In genomic region chr4:165209796-165210195, GRCh38 we compare ENCODE assay signal across 1 cellular context.
TF ChIP-seq lines count a peak whose summit lies in the region.

No MANE protein-coding gene starts in this region.

TF ChIP-seq in HepG2, 621 proteins besides CTCF, POLR2A, EP300 and RAD21 (continued from another document):
- no peak for TF ChIP-seq MXD1 (CRISPR knock-in tag; IDR thresholded peaks at IDR 0.05)
- no peak for TF ChIP-seq SNAPC2 (CRISPR knock-in tag; IDR thresholded peaks at IDR 0.05)
- TF ChIP-seq ZNF780A (CRISPR knock-in tag; IDR thresholded peaks at IDR 0.05) = no peak
- no peak for TF ChIP-seq ZKSCAN5 (CRISPR knock-in tag; IDR thresholded peaks at IDR 0.05)
- TF ChIP-seq ADNP (CRISPR knock-in tag; IDR thresholded peaks at IDR 0.05) = no peak
- TF ChIP-seq SUZ12 (IDR thresholded peaks at IDR 0.05; ENCODE audit: low read depth, low read length) = no peak
- no peak for TF ChIP-seq SSRP1 (CRISPR knock-in tag; IDR thresholded peaks at IDR 0.05)
- no peak for TF ChIP-seq TBL1XR1 (IDR thresholded peaks at IDR 0.05; ENCODE audit: borderline replicate concordance, low read length, partially characterized antibody)
- no peak for TF ChIP-seq PCBP2 (optimal IDR thresholded peaks at IDR 0.05; ENCODE audit: low read depth, low read length, poor library complexity, severe bottlenecking)
- TF ChIP-seq ZNF577 (CRISPR knock-in tag; IDR thresholded peaks at IDR 0.05; ENCODE audit: borderline replicate concordance, low read depth) = no peak
- TF ChIP-seq IKZF1 (IDR thresholded peaks at IDR 0.05) = no peak
- TF ChIP-seq THYN1 (CRISPR knock-in tag; IDR thresholded peaks at IDR 0.05; ENCODE audit: borderline replicate concordance, low read depth) = no peak
- TF ChIP-seq ZNF589 (CRISPR knock-in tag; conservative IDR thresholded peaks at IDR 0.05) = no peak
- TF ChIP-seq CEBPG (CRISPR knock-in tag; IDR thresholded peaks at IDR 0.05) = no peak
- no peak for TF ChIP-seq ZNF552 (CRISPR knock-in tag; IDR thresholded peaks at IDR 0.05; ENCODE audit: borderline replicate concordance)
- no peak for TF ChIP-seq HMG20B (CRISPR knock-in tag; conservative IDR thresholded peaks at IDR 0.05)
